Comparison of ENCODE assay signal across 22 cellular contexts in the genomic region with DNA sequence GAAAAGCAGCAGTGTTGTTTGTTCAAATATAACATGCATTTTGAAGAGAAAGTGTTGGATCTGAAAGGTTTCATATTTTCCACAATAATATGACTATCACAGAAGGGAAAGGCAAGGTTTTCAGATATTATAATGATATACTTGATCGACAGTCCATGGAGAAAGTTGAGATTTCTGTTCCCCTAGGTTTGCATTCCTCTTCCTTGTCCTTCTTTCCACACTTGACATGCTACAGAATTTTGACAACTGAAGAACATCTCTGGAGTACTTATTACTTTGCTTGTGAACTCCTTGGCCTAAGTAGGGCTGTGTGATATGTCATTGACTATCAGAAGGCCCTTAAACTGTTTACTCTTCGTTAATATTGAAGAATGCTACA. TPM values are rescaled to one million over a fixed set of nuclear protein-coding genes. Genes with fewer than 3 reads are reported as not detected.
A peak's percentile ranks its signal among the peaks of the same experiment; 100 is the strongest.
DNase-seq lines count a peak whose midpoint lies in the region; FAIRE-seq and TF ChIP-seq lines count a peak whose summit lies in the region.
"Had no signal": no experiment of that assay in that cellular context is flagged by ENCODE, and none has a peak within 500 bp of the region (broad histone marks: within the 10 kb centered on the region; RNA-seq: fewer than 3 reads in every experiment).

No MANE protein-coding gene starts in this region.

- no peak overlapping the region for H3K27ac ChIP-seq in PC-9
- H3K27ac ChIP-seq in endothelial cell of umbilical vein (ENCODE audit: insufficient read depth, low read depth, low read length) = no peak overlapping the region
- peak overlapping the region; percentile 34 for H3K27ac ChIP-seq in osteoblast (ENCODE audit: low read depth, low read length)
- H3K27ac ChIP-seq: body of pancreas, psoas muscle had no signal

- H3K36me3 ChIP-seq in PC-9 (ENCODE audit: low read depth) = no peaks in the 10 kb centered on the region
- H3K36me3 ChIP-seq in endothelial cell of umbilical vein (ENCODE audit: control insufficient read depth in 2 of 2, extremely low read depth in 1 of 2, insufficient read depth in 2 of 2, low read length in 2 of 2) = no peaks in the 10 kb centered on the region
- H3K36me3 ChIP-seq in osteoblast (ENCODE audit: insufficient read depth, low read length) = no peaks in the 10 kb centered on the region
- H3K36me3 ChIP-seq: BE2C, tibial nerve had no signal

- H4K20me1 ChIP-seq in PC-9 (ENCODE audit: insufficient read depth) (no peaks in the 10 kb centered on the region), endothelial cell of umbilical vein (replicated peaks; ENCODE audit: control insufficient read depth, extremely low read depth, insufficient read depth, low read length) (no peaks in the 10 kb centered on the region), osteoblast (ENCODE audit: insufficient read depth, low read length) (no peaks in the 10 kb centered on the region)

- no peak overlapping the region for H3K9ac ChIP-seq in endothelial cell of umbilical vein (replicated peaks; ENCODE audit: extremely low read depth, insufficient read depth, low read length)

- H3K9me1 ChIP-seq in endothelial cell of umbilical vein (replicated peaks; ENCODE audit: control insufficient read depth, extremely low read depth, insufficient read depth, low read length) = no peaks in the 10 kb centered on the region

- intact Hi-C loops in PC-9 (cut with micrococcal nuclease; ENCODE audit: unreplicated experiment) (no loop called here), endothelial cell of umbilical vein (cut with micrococcal nuclease) (no loop called here)

- BruUV-seq in PC-9 (replicated peaks; lab: Mats Ljungman, UMichigan) = no TSS peak
- BruUV-seq in endothelial cell of umbilical vein (replicated peaks; lab: Mats Ljungman, UMichigan) = no TSS peak

- H3K4me3 ChIP-seq in PC-9 (no peak overlapping the region), endothelial cell of umbilical vein (replicated peaks in 1 of 3; ENCODE audit: insufficient read depth in 1 of 3, low read depth in 1 of 3, low read length in 3 of 3) (no peak overlapping the region), osteoblast (ENCODE audit: insufficient read depth, low read length) (no peak overlapping the region)
- H3K4me3 ChIP-seq: body of pancreas, GM23338, psoas muscle, tibial nerve had no signal

- TF ChIP-seq CTCF in PC-9 (conservative IDR thresholded peaks at IDR 0.05) (no peak), endothelial cell of umbilical vein (IDR thresholded peaks at IDR 0.05; ENCODE audit: extremely low read depth in 1 of 2, insufficient read depth in 1 of 2, low read depth in 1 of 2, low read length in 2 of 2) (no peak), osteoblast (IDR thresholded peaks at IDR 0.05; ENCODE audit: extremely low read depth, low read depth, low read length) (no peak)

- H3K9me2 ChIP-seq in PC-9 (ENCODE audit: insufficient read depth) = no peaks in the 10 kb centered on the region

- POLR2A ChIA-PET in PC-9 (lab: Charles Lee; ENCODE audit: unreplicated experiment) = no interaction called here
- POLR2A ChIA-PET in endothelial cell of umbilical vein (lab: Charles Lee) = no interaction called here

- dilution Hi-C loops in endothelial cell of umbilical vein (cut with MboI; ENCODE audit: extremely low pct_ligation_motif_present, low sequenced_read_pairs) = no loop called here

- H2AFZ ChIP-seq in PC-9 = 0 out of 2 replicates have a peak overlapping the region, but pooled peaks have one; percentile 22
- H2AFZ ChIP-seq in endothelial cell of umbilical vein (ENCODE audit: low read depth, low read length) = peak overlapping the region; percentile 14
- peak overlapping the region; percentile 24 for H2AFZ ChIP-seq in osteoblast (ENCODE audit: low read length)
- H2AFZ ChIP-seq: GM23338 had no signal

- H3K79me2 ChIP-seq in PC-9 (ENCODE audit: low read depth) (no peaks in the 10 kb centered on the region), endothelial cell of umbilical vein (ENCODE audit: control insufficient read depth, insufficient read depth, low read length) (no peaks in the 10 kb centered on the region), osteoblast (ENCODE audit: insufficient read depth, low read length) (no peaks in the 10 kb centered on the region)

- H3K27me3 ChIP-seq in PC-9 (ENCODE audit: insufficient read depth, low read depth) = no peaks in the 10 kb centered on the region
- H3K27me3 ChIP-seq in endothelial cell of umbilical vein (ENCODE audit: control insufficient read depth in 2 of 2, insufficient read depth in 2 of 2, low read length in 2 of 2) = no peaks in the 10 kb centered on the region
- no peaks in the 10 kb centered on the region for H3K27me3 ChIP-seq in osteoblast (ENCODE audit: insufficient read depth, low read length)
- H3K27me3 ChIP-seq: BE2C, body of pancreas, tibial nerve had no signal

- H3F3A ChIP-seq in PC-9 (ENCODE audit: insufficient read depth, low read depth) = no peaks in the 10 kb centered on the region

- no peak overlapping the region for H3K4me2 ChIP-seq in PC-9
- no peak overlapping the region for H3K4me2 ChIP-seq in endothelial cell of umbilical vein (ENCODE audit: insufficient read depth, low read length)
- H3K4me2 ChIP-seq in osteoblast (ENCODE audit: insufficient read depth, low read length) = no peak overlapping the region
- H3K4me2 ChIP-seq: GM23338 had no signal

- H3K9me3 ChIP-seq in PC-9 (ENCODE audit: insufficient read depth, low read depth) (no peaks in the 10 kb centered on the region), endothelial cell of umbilical vein (replicated peaks; ENCODE audit: control insufficient read depth, insufficient read depth, low read length) (no peaks in the 10 kb centered on the region), osteoblast (ENCODE audit: low read depth, low read length) (no peaks in the 10 kb centered on the region)
- H3K9me3 ChIP-seq: BE2C, body of pancreas, psoas muscle, tibial nerve had no signal

- DNase-seq in ACHN = peak; percentile 16
- no peak for DNase-seq in PC-9
- no peak for DNase-seq in endothelial cell of umbilical vein (ENCODE audit: low read depth, low spot score)
- DNase-seq in osteoblast (ENCODE audit: insufficient read length, low spot score, missing footprints) = peak; percentile 70
- no peak for DNase-seq in nucleus accumbens (lab: John Stamatoyannopoulos, UW)
- DNase-seq in T-helper 2 cell = no peak
- no peak for DNase-seq in HuH-7.5 (ENCODE audit: low spot score)
- DNase-seq in mesenteric fat pad (ENCODE audit: low spot score) = no peak
- DNase-seq: activated effector memory CD4-positive, alpha-beta T cell treated with Interleukin-2 at 50 U/mL for 16 hours; activated naive CD8-positive, alpha-beta T cell treated with anti-CD3 and anti-CD28 coated beads, Interleukin-2, amount 10 ng/mL, durations not matched to agents 7 days and 5 days; BE2C; body of pancreas; NCI-H2107; NCI-H510A; psoas muscle; stimulated activated CD4-positive, alpha-beta T cell treated with anti-CD3 and anti-CD28 coated beads, Interleukin-4, amount 100 ng/mL, for 1 hour; stimulated activated naive CD4-positive, alpha-beta T cell had no signal

- TF ChIP-seq POLR2A in endothelial cell of umbilical vein (IDR thresholded peaks at IDR 0.05; ENCODE audit: low read depth, low read length) = no peak

- FAIRE-seq in endothelial cell of umbilical vein (lab: Jason Lieb, UNC) = no peak
- FAIRE-seq: A204.1 had no signal

- in situ Hi-C loops in ACHN (cut with HindIII; ENCODE audit: low pct_ligation_motif_present, low pct_unique_long_range_greater_than_20kb, low sequenced_read_pairs) = no loop called here

- CTCF ChIA-PET in PC-9 (lab: Charles Lee) (no interaction called here), endothelial cell of umbilical vein (lab: Charles Lee) (interaction anchor here (1.4 to 1.6 kb wide), 4 partner anchors 14 to 336 kb away, joined by 4 to 10 read pairs (median 6); no protein-coding TSS in a partner anchor)

- H3K4me1 ChIP-seq in PC-9 (replicated peaks; ENCODE audit: insufficient read depth) (no peaks in the 10 kb centered on the region), endothelial cell of umbilical vein (ENCODE audit: control insufficient read depth, extremely low read depth, insufficient read depth, low read length) (peaks cover 6% of the 10 kb centered on the region), osteoblast (ENCODE audit: insufficient read depth, low read length) (peaks cover 41% of the 10 kb centered on the region)
- H3K4me1 ChIP-seq: BE2C, body of pancreas had no signal

TF ChIP-seq in endothelial cell of umbilical vein, 7 proteins besides CTCF, POLR2A, EP300 and RAD21:
- TF ChIP-seq MYC (IDR thresholded peaks at IDR 0.05; ENCODE audit: low read depth, low read length) = no peak
- TF ChIP-seq EZH2 (IDR thresholded peaks at IDR 0.05; ENCODE audit: borderline replicate concordance, low read depth, low read length, severe bottlenecking) = no peak
- no peak for TF ChIP-seq FOS (IDR thresholded peaks at IDR 0.05; ENCODE audit: borderline replicate concordance, insufficient read depth, low read length)
- TF ChIP-seq POLR2AphosphoS5 (IDR thresholded peaks at IDR 0.05; ENCODE audit: insufficient read depth, low read depth, low read length) = no peak

RNA-seq across cellular contexts. Expression of a gene that starts 46.5 kb away (rescaled TPM):
- not detected in 2 replicates for total RNA-seq in PC-9 (2021)
- 0.12 and 0.20 TPM in 2 replicates for total RNA-seq in endothelial cell of umbilical vein
- 0.18 and 0.25 TPM in 2 replicates for polyA plus RNA-seq in endothelial cell of umbilical vein
- 0.37 and 0.41 TPM in 2 replicates for polyA plus RNA-seq in endothelial cell of umbilical vein (2011; cell fraction: cytosol; rRNA removed)
- polyA plus RNA-seq in endothelial cell of umbilical vein (2011; cell fraction: nucleus; rRNA removed) = 0.22 and 0.37 TPM in 2 replicates
- 0.33 and 0.45 TPM in 2 replicates for polyA plus RNA-seq in endothelial cell of umbilical vein (2012)
- polyA minus RNA-seq in endothelial cell of umbilical vein = 0.25 and 1.2 TPM in 2 replicates
- not detected for polyA minus RNA-seq in endothelial cell of umbilical vein (2011; cell fraction: cytosol; rRNA and poly(A)+ RNA removed)
- polyA minus RNA-seq in endothelial cell of umbilical vein (2011; cell fraction: nucleus; rRNA and poly(A)+ RNA removed) = 1.2 and 1.7 TPM in 2 replicates
- under 0.01 TPM in 2 replicates for total RNA-seq in osteoblast
- not detected for total RNA-seq in mesenteric fat pad
- total RNA-seq: activated naive CD8-positive, alpha-beta T cell treated with anti-CD3 and anti-CD28 coated beads, Interleukin-2, amount 10 ng/mL, durations not matched to agents 7 days and 5 days; body of pancreas; glomerular endothelial cell; mononuclear cell; tibial nerve had no signal

Comparison
In these comparisons a context has a peak if more than half of its experiments do, and no peak if none do; other contexts are left out.
1. DNase-seq: peak in ACHN (single experiment) and osteoblast (single experiment); none in PC-9 (0 of 2), endothelial cell of umbilical vein (single experiment), nucleus accumbens (0 of 56), T-helper 2 cell (0 of 5), HuH-7.5 (single experiment) and mesenteric fat pad (single experiment).
2. Peak in every context shown above with its lines, with median percentiles within 50 percentile points of each other: H2AFZ ChIP-seq.